17 cellular contexts compared by ENCODE assay signal in genomic region chr10:44956717-44957706, GRCh38. TPM values are rescaled to one million over a fixed set of nuclear protein-coding genes. Genes with fewer than 3 reads are reported as not detected.
DNase-seq lines count a peak whose midpoint lies in the region; ATAC-seq and TF ChIP-seq lines count a peak whose summit lies in the region.
"Had no signal": no experiment of that assay in that cellular context is flagged by ENCODE, and none has a peak within 500 bp of the region (broad histone marks: within the 10 kb centered on the region; RNA-seq: fewer than 3 reads in every experiment).

No MANE protein-coding gene starts in this region.

- no peaks in the 10 kb centered on the region for H3K79me2 ChIP-seq in PC-9 (ENCODE audit: low read depth)

- TF ChIP-seq CTCF in Caco-2 (IDR thresholded peaks at IDR 0.05; ENCODE audit: insufficient read depth in 1 of 2, low read depth in 1 of 2, low read length in 1 of 2, severe bottlenecking in 1 of 2, unreplicated experiment in 1 of 2) (no peak), PC-9 (conservative IDR thresholded peaks at IDR 0.05) (no peak)

- ATAC-seq in right cardiac atrium (no peak), GM21619 (IDR thresholded peaks at IDR 0.05; ENCODE audit: unreplicated experiment) (no peak)
- no peak for ATAC-seq in stimulated activated effector memory CD8-positive, alpha-beta T cell treated with anti-CD3 and anti-CD28 coated beads, Interleukin-12 subunit alpha, Interleukin-12 subunit beta, amount 100 ng/mL, for 72 hours
- ATAC-seq: pancreas had no signal

- peaks cover 51% of the 10 kb centered on the region for H3K4me1 ChIP-seq in Caco-2
- H3K4me1 ChIP-seq in PC-9 (replicated peaks; ENCODE audit: insufficient read depth) = peaks cover 12% of the 10 kb centered on the region
- H3K4me1 ChIP-seq in right cardiac atrium (ENCODE audit: control insufficient read depth, insufficient read depth, low read length) = peaks cover 21% of the 10 kb centered on the region

- H2AFZ ChIP-seq in PC-9 = no peak overlapping the region

- no peak overlapping the region for H3K27ac Mint-ChIP-seq in Caco-2 (ENCODE audit: unreplicated experiment)
- H3K27ac Mint-ChIP-seq in stimulated activated effector memory CD8-positive, alpha-beta T cell treated with anti-CD3 and anti-CD28 coated beads, Interleukin-12 subunit alpha, Interleukin-12 subunit beta, amount 100 ng/mL, for 72 hours = peak overlapping the region; percentile 61
- H3K27ac Mint-ChIP-seq: activated CD4-positive, alpha-beta memory T cell treated with anti-CD3 and anti-CD28 coated beads, Interleukin-2, amount 10 ng/mL, durations not matched to agents 7 days and 5 days had no signal

- H3K27me3 ChIP-seq in Caco-2 (replicated peaks; ENCODE audit: control insufficient read depth, insufficient read depth, low read length) (no peaks in the 10 kb centered on the region), PC-9 (ENCODE audit: insufficient read depth, low read depth) (no peaks in the 10 kb centered on the region), right cardiac atrium (ENCODE audit: control insufficient read depth, insufficient read depth) (no peaks in the 10 kb centered on the region)
- H3K27me3 ChIP-seq: pancreas had no signal

- no peaks in the 10 kb centered on the region for H3K9me2 ChIP-seq in PC-9 (ENCODE audit: insufficient read depth)

- intact Hi-C loops in Caco-2 (cut with micrococcal nuclease; ENCODE audit: unreplicated experiment) = no loop called here
- intact Hi-C loops in PC-9 (cut with micrococcal nuclease; ENCODE audit: unreplicated experiment) = no loop called here
- intact Hi-C loops in right cardiac atrium (cut with DNase I) = no loop called here

- H3K4me1 Mint-ChIP-seq in Caco-2 (ENCODE audit: low read depth, unreplicated experiment) = peaks cover 33% of the 10 kb centered on the region
- peaks cover 33% of the 10 kb centered on the region for H3K4me1 Mint-ChIP-seq in stimulated activated effector memory CD8-positive, alpha-beta T cell treated with anti-CD3 and anti-CD28 coated beads, Interleukin-12 subunit alpha, Interleukin-12 subunit beta, amount 100 ng/mL, for 72 hours

- H3K4me2 ChIP-seq in PC-9 = 0 out of 2 replicates have a peak overlapping the region, but pooled peaks have one; percentile 94

- H3K36me3 ChIP-seq in Caco-2 (ENCODE audit: control insufficient read depth, insufficient read depth, low read length) (0 out of 2 replicates have a peak, but pooled peaks cover under 1% of the 10 kb centered on the region), PC-9 (ENCODE audit: low read depth) (no peaks in the 10 kb centered on the region)

- no peak overlapping the region for H3K4me3 ChIP-seq in Caco-2 (ENCODE audit: low read depth, low read length)
- H3K4me3 ChIP-seq in PC-9 = no peak overlapping the region
- no peak overlapping the region for H3K4me3 ChIP-seq in right cardiac atrium (ENCODE audit: low read length)

- no peaks in the 10 kb centered on the region for H3K9me3 Mint-ChIP-seq in Caco-2 (ENCODE audit: unreplicated experiment)
- H3K9me3 Mint-ChIP-seq in stimulated activated effector memory CD8-positive, alpha-beta T cell treated with anti-CD3 and anti-CD28 coated beads, Interleukin-12 subunit alpha, Interleukin-12 subunit beta, amount 100 ng/mL, for 72 hours = no peaks in the 10 kb centered on the region
- H3K9me3 Mint-ChIP-seq: activated CD4-positive, alpha-beta memory T cell treated with anti-CD3 and anti-CD28 coated beads, Interleukin-2, amount 10 ng/mL, durations not matched to agents 7 days and 5 days had no signal

- H3K27ac ChIP-seq in PC-9 = no peak overlapping the region
- H3K27ac ChIP-seq in right cardiac atrium (ENCODE audit: low read length) = peak overlapping the region; percentile 60
- H3K27ac ChIP-seq: C4-2B, epithelial cell of prostate had no signal

- no peaks in the 10 kb centered on the region for H3K27me3 Mint-ChIP-seq in Caco-2 (ENCODE audit: insufficient read depth, unreplicated experiment)
- H3K27me3 Mint-ChIP-seq: activated CD4-positive, alpha-beta memory T cell treated with anti-CD3 and anti-CD28 coated beads, Interleukin-2, amount 10 ng/mL, durations not matched to agents 7 days and 5 days had no signal

- CTCF ChIA-PET in Caco-2 (lab: Charles Lee) (no interaction called here), PC-9 (lab: Charles Lee) (no interaction called here)

- H3K9me3 ChIP-seq in Caco-2 (no peaks in the 10 kb centered on the region), PC-9 (ENCODE audit: insufficient read depth, low read depth) (no peaks in the 10 kb centered on the region), right cardiac atrium (ENCODE audit: control insufficient read depth, low read length) (no peaks in the 10 kb centered on the region)
- H3K9me3 ChIP-seq: pancreas had no signal

- peak overlapping the region; percentile 78 for H3K4me3 Mint-ChIP-seq in Caco-2 (ENCODE audit: unreplicated experiment)
- peak overlapping the region; percentile 77 for H3K4me3 Mint-ChIP-seq in stimulated activated effector memory CD8-positive, alpha-beta T cell treated with anti-CD3 and anti-CD28 coated beads, Interleukin-12 subunit alpha, Interleukin-12 subunit beta, amount 100 ng/mL, for 72 hours
- H3K4me3 Mint-ChIP-seq: activated CD4-positive, alpha-beta memory T cell treated with anti-CD3 and anti-CD28 coated beads, Interleukin-2, amount 10 ng/mL, durations not matched to agents 7 days and 5 days had no signal

- 88% methylated on average over 4 of the region's 4 CpGs for WGBS in right cardiac atrium

- POLR2A ChIA-PET in Caco-2 (lab: Charles Lee) (no interaction called here), PC-9 (lab: Charles Lee; ENCODE audit: unreplicated experiment) (no interaction called here)

- H3F3A ChIP-seq in PC-9 (ENCODE audit: insufficient read depth, low read depth) = peaks cover 17% of the 10 kb centered on the region; the same call in 1 of the 2 replicates

- peaks cover 16% of the 10 kb centered on the region for H3K36me3 Mint-ChIP-seq in Caco-2 (ENCODE audit: insufficient read depth, unreplicated experiment)
- H3K36me3 Mint-ChIP-seq in stimulated activated effector memory CD8-positive, alpha-beta T cell treated with anti-CD3 and anti-CD28 coated beads, Interleukin-12 subunit alpha, Interleukin-12 subunit beta, amount 100 ng/mL, for 72 hours = peaks cover 14% of the 10 kb centered on the region

- BruUV-seq in Caco-2 (replicated peaks; lab: Mats Ljungman, UMichigan) (no TSS peak), PC-9 (replicated peaks; lab: Mats Ljungman, UMichigan) (no TSS peak)

- no peaks in the 10 kb centered on the region for H4K20me1 ChIP-seq in PC-9 (ENCODE audit: insufficient read depth)

- no peak for DNase-seq in Caco-2
- DNase-seq in PC-9 = no peak
- DNase-seq in right cardiac atrium = no peak
- no peak for DNase-seq in stimulated activated effector memory CD8-positive, alpha-beta T cell treated with anti-CD3 and anti-CD28 coated beads, Interleukin-12 subunit alpha, Interleukin-12 subunit beta, amount 100 ng/mL, for 72 hours (ENCODE audit: low spot score in 2 of 2)
- DNase-seq in GOT3 (lab: John Stamatoyannopoulos, UW) = no peak
- DNase-seq in cerebellum (ENCODE audit: low spot score) = no peak
- DNase-seq: activated CD4-positive, alpha-beta memory T cell treated with anti-CD3 and anti-CD28 coated beads, Interleukin-2, amount 10 ng/mL, durations not matched to agents 7 days and 5 days; activated effector memory CD4-positive, alpha-beta T cell treated with Interleukin-2 at 50 U/mL for 16 hours; DMS79 treated with DMSO at 0.1 percent for 48 hours; kidney; NCI-H1694 treated with DMSO at 0.1 percent for 48 hours; NCI-H446 had no signal

RNA-seq across cellular contexts. Expression of gene RASSF4, which starts 2.6 kb away (rescaled TPM):
- total RNA-seq in Caco-2 (2022) = 40.8 and 55.6 TPM in 2 replicates
- 6.5 and 7.6 TPM in 2 replicates for total RNA-seq in PC-9 (2021)
- total RNA-seq in right cardiac atrium = 10 to 100 TPM; 57.9 to 92.1 (median 76.3) TPM
- 45.4 TPM for polyA plus RNA-seq in right cardiac atrium
- total RNA-seq in cerebellum = 26.5 TPM

RNA-seq across cellular contexts. Expression of gene DEPP1, which starts 21.6 kb away (rescaled TPM):
- total RNA-seq in Caco-2 (2022) = 7.0 and 13.6 TPM in 2 replicates
- total RNA-seq in PC-9 (2021) = 13.2 and 15.1 TPM in 2 replicates
- 10 to 100 TPM; 18.8 to 43.8 (median 23.8) TPM for total RNA-seq in right cardiac atrium
- 32.5 TPM for polyA plus RNA-seq in right cardiac atrium
- 9.9 TPM for total RNA-seq in cerebellum

RNA-seq across cellular contexts. Expression of gene ZNF22, which starts 43.7 kb away (rescaled TPM):
- total RNA-seq in Caco-2 (2022) = 46.5 and 60.8 TPM in 2 replicates
- 22.4 and 29.9 TPM in 2 replicates for total RNA-seq in PC-9 (2021)
- 10 to 100 TPM; 15.4 to 20.7 (median 19.2) TPM for total RNA-seq in right cardiac atrium
- 14.8 TPM for polyA plus RNA-seq in right cardiac atrium
- total RNA-seq in cerebellum = 34.9 TPM

RNA-seq across cellular contexts. Expression of gene TMEM72, which starts 45.9 kb away (rescaled TPM):
- not detected in 2 replicates for total RNA-seq in Caco-2 (2022)
- total RNA-seq in PC-9 (2021) = not detected in 2 replicates
- under 1 TPM in 3 of 4 donors, not detected in 1; 0.23 to 0.71 (median 0.29) TPM for total RNA-seq in right cardiac atrium
- 0.14 TPM for polyA plus RNA-seq in right cardiac atrium
- 0.27 TPM for total RNA-seq in cerebellum
- total RNA-seq: activated CD4-positive, alpha-beta memory T cell treated with anti-CD3 and anti-CD28 coated beads, Interleukin-2, amount 10 ng/mL, durations not matched to agents 7 days and 5 days; SK-MEL-5 had no signal
